ENCODE assay signal across 17 cellular contexts in genomic region chr10:11658801-11659368, GRCh38.
"Had no signal": no experiment of that assay in that cellular context is flagged by ENCODE, and none has a peak within 500 bp of the region (broad histone marks: within the 10 kb centered on the region; RNA-seq: fewer than 3 reads in every experiment).

No MANE protein-coding gene starts in this region.

- H3K36me3 ChIP-seq: right atrium auricular region, tibial nerve had no signal

- H3K4me3 ChIP-seq: body of pancreas, right atrium auricular region, tibial nerve had no signal

- ATAC-seq: activated CD8-positive, alpha-beta T cell treated with anti-CD3 and anti-CD28 coated beads, Interleukin-2, amount 10 ng/mL, durations not matched to agents 7 days and 5 days; body of pancreas had no signal

- H3K4me1 ChIP-seq: body of pancreas, right atrium auricular region had no signal

- H3K27me3 ChIP-seq: body of pancreas, right atrium auricular region, tibial nerve had no signal

- DNase-seq: activated B cell treated with CpG ODN at 0.5 μM for 24 hours; activated CD4-positive, alpha-beta T cell treated with anti-CD3 and anti-CD28 coated beads for 48 hours; activated CD8-positive, alpha-beta memory T cell treated with anti-CD3 and anti-CD28 coated beads, Interleukin-2, amount 50 U/mL, for 4 hours; activated CD8-positive, alpha-beta T cell treated with anti-CD3 and anti-CD28 coated beads, Interleukin-2, amount 10 ng/mL, durations not matched to agents 7 days and 5 days; activated gamma-delta T cell; activated T-cell treated with anti-CD3 and anti-CD28 coated beads, Interleukin-2, amount 50 U/mL, for 48 hours; amygdala; body of pancreas; effector CD8-positive, alpha-beta T cell; nucleus accumbens; stimulated activated CD4-positive, alpha-beta T cell treated with anti-CD3 and anti-CD28 coated beads, Interleukin-15, amount 100 ng/mL, for 24 hours; stimulated activated CD4-positive, alpha-beta T cell treated with anti-CD3 and anti-CD28 coated beads, Interleukin-4, amount 100 ng/mL, for 24 hours; stimulated activated naive CD4-positive, alpha-beta T cell treated with Interleukin-2 at 50 U/mL for 16 hours; substantia nigra; T-helper 2 cell had no signal

- H3K9me3 ChIP-seq: body of pancreas, right atrium auricular region, tibial nerve had no signal

- H3K27ac ChIP-seq: body of pancreas, right atrium auricular region, tibial nerve had no signal
